Comparison of ENCODE assay signal across 20 cellular contexts in the genomic region with DNA sequence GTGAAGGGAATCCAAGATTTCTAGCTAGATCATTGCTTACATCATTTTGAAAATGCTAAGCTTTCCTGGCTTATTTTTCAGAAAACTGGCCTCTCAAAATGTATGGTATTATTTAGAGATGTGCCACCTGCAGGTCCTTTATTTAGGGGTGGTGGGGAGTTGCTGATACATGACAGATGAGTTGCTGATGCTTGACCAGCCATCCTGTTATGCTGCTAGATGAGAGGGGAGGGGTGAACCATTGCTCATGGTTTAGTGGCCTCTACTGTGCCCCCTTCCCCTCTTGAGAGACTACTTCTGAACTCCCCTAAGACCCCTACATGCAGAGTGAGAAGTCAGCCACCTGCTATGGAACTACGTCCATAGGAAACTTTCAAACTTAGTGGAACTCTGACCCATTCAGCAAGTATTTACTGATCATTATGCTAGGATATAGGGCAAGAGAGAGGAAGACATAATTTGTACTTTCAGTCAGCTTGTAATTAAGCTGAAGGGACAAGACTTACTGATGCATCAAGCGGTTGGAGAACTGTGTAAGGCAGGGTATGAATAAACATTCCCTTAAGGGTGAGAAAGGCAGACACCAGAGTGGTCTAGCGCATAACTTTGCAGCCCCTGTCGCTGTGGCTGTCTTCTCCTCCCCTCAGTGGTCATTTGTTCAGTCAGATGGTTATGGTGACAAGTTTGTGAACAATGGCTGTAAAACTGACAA. TPM values are rescaled to one million over a fixed set of nuclear protein-coding genes. Genes with fewer than 3 reads are reported as not detected.
DNase-seq lines count a peak whose midpoint lies in the region; ATAC-seq, FAIRE-seq and TF ChIP-seq lines count a peak whose summit lies in the region.
"Had no signal": no experiment of that assay in that cellular context is flagged by ENCODE, and none has a peak within 500 bp of the region (broad histone marks: within the 10 kb centered on the region; RNA-seq: fewer than 3 reads in every experiment).

No MANE protein-coding gene starts in this region.

- H3K27ac ChIP-seq in CD8-positive, alpha-beta T cell (ENCODE audit: low read depth, low read length): no peak overlapping the region
- H3K27ac ChIP-seq in OCI-LY7 (ENCODE audit: low read depth, low read length, poor library complexity, severe bottlenecking): peak overlapping the region; percentile 97
- H3K27ac ChIP-seq: body of pancreas, colonic mucosa, uterus had no signal

- DNase-seq in CD8-positive, alpha-beta T cell: no peak
- DNase-seq in OCI-LY7 (ENCODE audit: low spot score): peak; percentile 98
- DNase-seq in left kidney (ENCODE audit: low read depth, low spot score): peak; percentile 6
- DNase-seq in NCI-H2171 (lab: John Stamatoyannopoulos, UW): no peak
- DNase-seq in frontal cortex (ENCODE audit: low spot score in 2 of 2): no peak
- DNase-seq in HAP-1 (ENCODE audit: low spot score in 2 of 2): no peak
- DNase-seq: activated CD4-positive, alpha-beta T cell treated with anti-CD3 and anti-CD28 coated beads, Interleukin-2, amount 10 ng/mL, durations not matched to agents 7 days and 5 days; activated naive CD4-positive, alpha-beta T cell; body of pancreas; colonic mucosa; hypothalamus; kidney; mammary epithelial cell; NCI-H1417; NCI-H774; nephron progenitor cell; uterus had no signal

- no peaks in the 10 kb centered on the region for H3K9me3 Mint-ChIP-seq in CD8-positive, alpha-beta T cell
- H3K9me3 Mint-ChIP-seq: activated CD4-positive, alpha-beta T cell treated with anti-CD3 and anti-CD28 coated beads, Interleukin-2, amount 10 ng/mL, durations not matched to agents 7 days and 5 days had no signal

- in situ Hi-C loops in HAP-1 (cut with MboI; ENCODE audit: low sequenced_read_pairs): no loop called here

- no peaks in the 10 kb centered on the region for H3K27me3 Mint-ChIP-seq in CD8-positive, alpha-beta T cell (ENCODE audit: low read depth)
- H3K27me3 Mint-ChIP-seq: activated CD4-positive, alpha-beta T cell treated with anti-CD3 and anti-CD28 coated beads, Interleukin-2, amount 10 ng/mL, durations not matched to agents 7 days and 5 days had no signal

- no peaks in the 10 kb centered on the region for H3K4me1 ChIP-seq in CD8-positive, alpha-beta T cell (ENCODE audit: insufficient read depth, low read length)
- H3K4me1 ChIP-seq in OCI-LY7 (ENCODE audit: insufficient read depth, low read length, poor library complexity, severe bottlenecking): peaks cover 72% of the 10 kb centered on the region
- H3K4me1 ChIP-seq in HAP-1: no peaks in the 10 kb centered on the region
- H3K4me1 ChIP-seq: body of pancreas, colonic mucosa, uterus had no signal

- H3K36me3 Mint-ChIP-seq in CD8-positive, alpha-beta T cell: peaks cover 30% of the 10 kb centered on the region

- H3K4me3 ChIP-seq in CD8-positive, alpha-beta T cell (ENCODE audit: low read depth, low read length): no peak overlapping the region
- H3K4me3 ChIP-seq in OCI-LY7 (ENCODE audit: low read depth, low read length, poor library complexity, severe bottlenecking) (peak overlapping the region; percentile 22), HAP-1 (no peak overlapping the region)
- H3K4me3 ChIP-seq: body of pancreas, colonic mucosa, uterus had no signal

- no peak overlapping the region for H3K4me3 Mint-ChIP-seq in CD8-positive, alpha-beta T cell
- H3K4me3 Mint-ChIP-seq: activated CD4-positive, alpha-beta T cell treated with anti-CD3 and anti-CD28 coated beads, Interleukin-2, amount 10 ng/mL, durations not matched to agents 7 days and 5 days; nephron progenitor cell had no signal

- TSS peak; percentile 99 for BruUV-seq in OCI-LY7 (replicated peaks; lab: Mats Ljungman, UMichigan)

- no peaks in the 10 kb centered on the region for H3K27me3 ChIP-seq in CD8-positive, alpha-beta T cell (ENCODE audit: insufficient read depth, low read length)
- H3K27me3 ChIP-seq in HAP-1 (ENCODE audit: low read depth): no peaks in the 10 kb centered on the region
- H3K27me3 ChIP-seq: body of pancreas, colonic mucosa, uterus had no signal

- H2AFZ ChIP-seq in OCI-LY7 (ENCODE audit: low read length): no peak overlapping the region

- peaks cover 25% of the 10 kb centered on the region for H3K4me1 Mint-ChIP-seq in CD8-positive, alpha-beta T cell (ENCODE audit: low read depth)

- peaks cover 22% of the 10 kb centered on the region for H3K36me3 ChIP-seq in CD8-positive, alpha-beta T cell (ENCODE audit: insufficient read depth, low read length)
- H3K36me3 ChIP-seq in OCI-LY7 (ENCODE audit: insufficient read depth, low read length) (peaks cover 87% of the 10 kb centered on the region), HAP-1 (replicated peaks) (no peaks in the 10 kb centered on the region)
- H3K36me3 ChIP-seq: colonic mucosa, uterus had no signal

- POLR2A ChIA-PET in CD8-positive, alpha-beta T cell (lab: Charles Lee): no interaction called here
- POLR2A ChIA-PET in OCI-LY7 (lab: Charles Lee): interaction anchor here (0.6 to 3.2 kb wide), 27 partner anchors 10 to 393 kb away, joined by 3 to 22 read pairs (median 4); a partner anchor contains a TSS

- FAIRE-seq in frontal cortex (lab: Jason Lieb, UNC): no peak
- FAIRE-seq: kidney, TTC549 had no signal

- no peaks in the 10 kb centered on the region for H3K79me2 ChIP-seq in OCI-LY7 (ENCODE audit: insufficient read depth, low read depth, low read length)

- CTCF ChIA-PET in CD8-positive, alpha-beta T cell (lab: Charles Lee): interaction anchor here (0.6 to 3.0 kb wide), 7 partner anchors 14 to 119 kb away, joined by 3 to 10 read pairs (median 3); no protein-coding TSS in a partner anchor
- CTCF ChIA-PET in OCI-LY7 (lab: Charles Lee; ENCODE audit: unreplicated experiment): interaction anchor here (0.6 to 2.0 kb wide), 7 partner anchors 19 to 62 kb away, joined by 3 to 6 read pairs (median 4); no protein-coding TSS in a partner anchor

- H3K9me2 ChIP-seq in OCI-LY7 (ENCODE audit: insufficient read depth, low read length): no peaks in the 10 kb centered on the region

- no peak for ATAC-seq in CD8-positive, alpha-beta T cell
- peak; percentile 46 for ATAC-seq in GM18867 (IDR thresholded peaks at IDR 0.05; ENCODE audit: unreplicated experiment)
- ATAC-seq: body of pancreas had no signal

- H3K27ac Mint-ChIP-seq in CD8-positive, alpha-beta T cell: peak overlapping the region; percentile 66
- H3K27ac Mint-ChIP-seq: activated CD4-positive, alpha-beta T cell treated with anti-CD3 and anti-CD28 coated beads, Interleukin-2, amount 10 ng/mL, durations not matched to agents 7 days and 5 days; nephron progenitor cell had no signal

- no peaks in the 10 kb centered on the region for H4K20me1 ChIP-seq in OCI-LY7 (ENCODE audit: insufficient read depth, low read length)

- no peak for TF ChIP-seq CTCF in CD8-positive, alpha-beta T cell (IDR thresholded peaks at IDR 0.05)
- no peak for TF ChIP-seq CTCF in OCI-LY7 (conservative IDR thresholded peaks at IDR 0.05; ENCODE audit: low read length)

- intact Hi-C loops in CD8-positive, alpha-beta T cell (cut with DNase I, micrococcal nuclease): loop anchor here in 1 of 2 experiments (5.0 kb wide), 3 partner anchors 34 to 119 kb away; a partner anchor contains a TSS
- intact Hi-C loops in OCI-LY7 (cut with micrococcal nuclease; ENCODE audit: unreplicated experiment): loop anchor here (1.0 to 2.0 kb wide), 6 partner anchors 14 to 186 kb away; no protein-coding TSS in a partner anchor

- H3K9me3 ChIP-seq in CD8-positive, alpha-beta T cell (ENCODE audit: low read length): no peaks in the 10 kb centered on the region
- peaks cover 21% of the 10 kb centered on the region; the same call in 1 of the 2 replicates for H3K9me3 ChIP-seq in OCI-LY7 (ENCODE audit: low read length)
- H3K9me3 ChIP-seq in HAP-1: no peaks in the 10 kb centered on the region
- H3K9me3 ChIP-seq: body of pancreas, colonic mucosa, uterus had no signal

- H3K4me2 ChIP-seq in OCI-LY7 (ENCODE audit: low read length): peak overlapping the region; percentile 65

RNA-seq across cellular contexts. Expression of a gene that starts 34.6 kb away (rescaled TPM):
- total RNA-seq in CD8-positive, alpha-beta T cell: 1 to 10 TPM; 4.6 to 5.2 TPM
- 39.8 and 43.0 TPM in 2 replicates for total RNA-seq in OCI-LY7 (2014; rRNA removed; shearing (Covaris generic))
- total RNA-seq in OCI-LY7 (2022) (65.1 and 72.4 TPM in 2 replicates), frontal cortex (under 0.01 TPM)
- total RNA-seq: LHCN-M2, mammary epithelial cell had no signal

Comparison
In these comparisons a context has a peak if more than half of its experiments do, and no peak if none do; other contexts are left out.
1. DNase-seq: peak in OCI-LY7 (single experiment) and left kidney (single experiment); none in CD8-positive, alpha-beta T cell (0 of 7), NCI-H2171 (single experiment), frontal cortex (0 of 2) and HAP-1 (0 of 2).
2. RNA of a gene that starts 34.6 kb away (total RNA-seq): 39.8 to 72.4 TPM in OCI-LY7; 4.6 to 5.2 TPM in CD8-positive, alpha-beta T cell and under 0.01 TPM in frontal cortex (single experiment); every median in the first group is over 4 times any median in the second.